10 cellular contexts compared by ENCODE assay signal in genomic region chr3:72186485-72186864, GRCh38.
A peak's percentile ranks its signal among the peaks of the same experiment; 100 is the strongest.
DNase-seq lines count a peak whose midpoint lies in the region; ATAC-seq, FAIRE-seq and TF ChIP-seq lines count a peak whose summit lies in the region.
"Had no signal": no experiment of that assay in that cellular context is flagged by ENCODE, and none has a peak within 500 bp of the region (broad histone marks: within the 10 kb centered on the region; RNA-seq: fewer than 3 reads in every experiment).

No MANE protein-coding gene starts in this region.

- no peak overlapping the region for H3K4me3 ChIP-seq in endothelial cell of umbilical vein (replicated peaks in 1 of 3; ENCODE audit: insufficient read depth in 1 of 3, low read depth in 1 of 3, low read length in 3 of 3)
- H3K4me3 ChIP-seq: left ventricle myocardium inferior had no signal

- peaks cover 14% of the 10 kb centered on the region for H3K4me1 ChIP-seq in endothelial cell of umbilical vein (ENCODE audit: control insufficient read depth, extremely low read depth, insufficient read depth, low read length)
- H3K4me1 ChIP-seq: left ventricle myocardium inferior had no signal

- no peaks in the 10 kb centered on the region for H3K36me3 ChIP-seq in endothelial cell of umbilical vein (ENCODE audit: control insufficient read depth in 2 of 2, extremely low read depth in 1 of 2, insufficient read depth in 2 of 2, low read length in 2 of 2)
- H3K36me3 ChIP-seq: left ventricle myocardium inferior had no signal

- no peaks in the 10 kb centered on the region for H3K36me3 Mint-ChIP-seq in osteocyte (ENCODE audit: unreplicated experiment)

- peak overlapping the region; percentile 56 for H3K4me2 ChIP-seq in endothelial cell of umbilical vein (ENCODE audit: insufficient read depth, low read length)

- no peak for ATAC-seq in HG03378 (IDR thresholded peaks at IDR 0.05; ENCODE audit: unreplicated experiment)

- H3K9me3 ChIP-seq in endothelial cell of umbilical vein (replicated peaks; ENCODE audit: control insufficient read depth, insufficient read depth, low read length) = no peaks in the 10 kb centered on the region

- no peak overlapping the region for H3K4me3 Mint-ChIP-seq in osteocyte (ENCODE audit: unreplicated experiment)

- H3K4me1 Mint-ChIP-seq in osteocyte (ENCODE audit: unreplicated experiment) = peaks cover 9% of the 10 kb centered on the region

- peak; percentile 62 for DNase-seq in GM03348 (ENCODE audit: low spot score)
- peak; percentile 8 for DNase-seq in RWPE1 (ENCODE audit: low spot score)
- DNase-seq in endothelial cell of umbilical vein (ENCODE audit: low read depth, low spot score) = peak; percentile 77
- no peak for DNase-seq in osteocyte (ENCODE audit: extremely low spot score, unreplicated experiment)
- no peak for DNase-seq in islet precursor cell
- no peak for DNase-seq in NCI-H345 (lab: John Stamatoyannopoulos, UW)
- no peak for DNase-seq in G401 (ENCODE audit: low spot score)
- DNase-seq: left ventricle myocardium inferior, nucleus accumbens had no signal

- peak overlapping the region; percentile 15 for H3K27ac Mint-ChIP-seq in osteocyte (ENCODE audit: unreplicated experiment)

- FAIRE-seq in endothelial cell of umbilical vein (lab: Jason Lieb, UNC) = peak; percentile 96

- peaks cover 0 to 2% of the 10 kb centered on the region in 2 experiments for H3K27me3 ChIP-seq in endothelial cell of umbilical vein (ENCODE audit: control insufficient read depth in 2 of 2, insufficient read depth in 2 of 2, low read length in 2 of 2)

- no peaks in the 10 kb centered on the region for H3K79me2 ChIP-seq in endothelial cell of umbilical vein (ENCODE audit: control insufficient read depth, insufficient read depth, low read length)

- no TSS peak for BruUV-seq in endothelial cell of umbilical vein (replicated peaks; lab: Mats Ljungman, UMichigan)

- TF ChIP-seq CTCF in RWPE1 (conservative IDR thresholded peaks at IDR 0.05; ENCODE audit: low read depth) (no peak), endothelial cell of umbilical vein (IDR thresholded peaks at IDR 0.05; ENCODE audit: extremely low read depth in 1 of 2, insufficient read depth in 1 of 2, low read depth in 1 of 2, low read length in 2 of 2) (no peak), osteocyte (IDR thresholded peaks at IDR 0.05) (no peak)

- H3K9me1 ChIP-seq in endothelial cell of umbilical vein (replicated peaks; ENCODE audit: control insufficient read depth, extremely low read depth, insufficient read depth, low read length) = no peaks in the 10 kb centered on the region

- in situ Hi-C loops in G401 (cut with HindIII; ENCODE audit: low sequenced_read_pairs) = no loop called here

- intact Hi-C loops in endothelial cell of umbilical vein (cut with micrococcal nuclease) = loop anchor here (10.0 kb wide), 1 partner anchor 258 kb away; the partner anchor contains the start of gene RYBP

- no peaks in the 10 kb centered on the region for H3K9me3 Mint-ChIP-seq in osteocyte (ENCODE audit: unreplicated experiment)

- no peak overlapping the region for H3K9ac ChIP-seq in endothelial cell of umbilical vein (replicated peaks; ENCODE audit: extremely low read depth, insufficient read depth, low read length)

- H3K27me3 Mint-ChIP-seq in osteocyte (ENCODE audit: unreplicated experiment) = peaks cover 17% of the 10 kb centered on the region

- dilution Hi-C loops in endothelial cell of umbilical vein (cut with MboI; ENCODE audit: extremely low pct_ligation_motif_present, low sequenced_read_pairs) = no loop called here

- peak overlapping the region; percentile 55 for H2AFZ ChIP-seq in endothelial cell of umbilical vein (ENCODE audit: low read depth, low read length)

- H4K20me1 ChIP-seq in endothelial cell of umbilical vein (replicated peaks; ENCODE audit: control insufficient read depth, extremely low read depth, insufficient read depth, low read length) = no peaks in the 10 kb centered on the region

- POLR2A ChIA-PET in RWPE1 (lab: Yijun Ruan, JAX; ENCODE audit: low non-redundant PET) = no interaction called here
- POLR2A ChIA-PET in endothelial cell of umbilical vein (lab: Charles Lee) = no interaction called here

- CTCF ChIA-PET in RWPE1 (lab: Yijun Ruan, JAX) (no interaction called here), endothelial cell of umbilical vein (lab: Charles Lee) (no interaction called here)

- TF ChIP-seq POLR2A in endothelial cell of umbilical vein (IDR thresholded peaks at IDR 0.05; ENCODE audit: low read depth, low read length) = no peak

- H3K27ac ChIP-seq in RWPE1 = peak overlapping the region; percentile 84
- H3K27ac ChIP-seq in endothelial cell of umbilical vein (ENCODE audit: insufficient read depth, low read depth, low read length) = no peak overlapping the region
- H3K27ac ChIP-seq: left ventricle myocardium inferior had no signal

TF ChIP-seq in endothelial cell of umbilical vein, 7 proteins besides CTCF, POLR2A, EP300 and RAD21:
- peak; percentile 18 for TF ChIP-seq GATA2 (IDR thresholded peaks at IDR 0.05; ENCODE audit: insufficient read depth, insufficient read length, low read depth, low read length)
- peak; percentile 34 for TF ChIP-seq POLR2AphosphoS5 (IDR thresholded peaks at IDR 0.05; ENCODE audit: insufficient read depth, low read depth, low read length)
- no peak for TF ChIP-seq MYC (IDR thresholded peaks at IDR 0.05; ENCODE audit: low read depth, low read length)
- TF ChIP-seq JUN (IDR thresholded peaks at IDR 0.05; ENCODE audit: borderline replicate concordance, insufficient read depth, insufficient read length, low read depth) = peak; percentile 29
- TF ChIP-seq EZH2 (IDR thresholded peaks at IDR 0.05; ENCODE audit: borderline replicate concordance, low read depth, low read length, severe bottlenecking) = no peak
- TF ChIP-seq MAX (IDR thresholded peaks at IDR 0.05; ENCODE audit: insufficient read depth, insufficient read length) = no peak
- peak; percentile 2 for TF ChIP-seq FOS (IDR thresholded peaks at IDR 0.05; ENCODE audit: borderline replicate concordance, insufficient read depth, low read length)

Comparison
In these comparisons a context has a peak if more than half of its experiments do, and no peak if none do; other contexts are left out.
1. DNase-seq: peak in GM03348 (single experiment), RWPE1 (single experiment) and endothelial cell of umbilical vein (single experiment); none in osteocyte (single experiment), islet precursor cell (single experiment), NCI-H345 (single experiment) and G401 (single experiment).